Comparison of ENCODE assay signal across 13 cellular contexts in genomic region chr10:123140164-123140982, GRCh38. TPM values are rescaled to one million over a fixed set of nuclear protein-coding genes. Genes with fewer than 3 reads are reported as not detected.
DNase-seq lines count a peak whose midpoint lies in the region; TF ChIP-seq lines count a peak whose summit lies in the region.
"Had no signal": no experiment of that assay in that cellular context is flagged by ENCODE, and none has a peak within 500 bp of the region (broad histone marks: within the 10 kb centered on the region; RNA-seq: fewer than 3 reads in every experiment).

No MANE protein-coding gene starts in this region.

- TF ChIP-seq EP300 in transverse colon (IDR thresholded peaks at IDR 0.05; ENCODE audit: low read depth), result no peak

- H3K4me3 ChIP-seq in iPS-15b (ENCODE audit: low read depth, low read length) (peak overlapping the region; percentile 45), transverse colon (peak overlapping the region in 1 of 4 donors; percentile 5), foreskin fibroblast (ENCODE audit: low read depth in 1 of 2, low read length in 2 of 2) (no peak overlapping the region)

- no peak overlapping the region for H3K9ac ChIP-seq in iPS-15b (ENCODE audit: low read depth, low read length)

- intact Hi-C loops in transverse colon (cut with DNase I; ENCODE audit: low total_unique reads), result no loop called here

- H3K27me3 ChIP-seq in iPS-15b (ENCODE audit: control insufficient read depth, insufficient read depth, low read length) (peaks cover 95% of the 10 kb centered on the region), transverse colon (peaks cover 100% of the 10 kb centered on the region)

- in situ Hi-C loops in transverse colon (cut with MboI; ENCODE audit: low pct_ligation_motif_present in 1 of 4, low pct_unique_long_range_greater_than_20kb in 1 of 4, low sequenced_read_pairs in 3 of 4), result loop anchor here in 1 of 4 donors (25.0 kb wide), 1 partner anchor 422 kb away; no protein-coding TSS in a partner anchor

- no peak overlapping the region for H3K27ac ChIP-seq in transverse colon
- H3K27ac ChIP-seq: stomach had no signal

- H3K9me3 ChIP-seq in iPS-15b (ENCODE audit: control insufficient read depth, insufficient read depth, low read length) (no peaks in the 10 kb centered on the region), transverse colon (no peaks in the 10 kb centered on the region)
- H3K9me3 ChIP-seq: stomach had no signal

- DNase-seq in AG08396 (ENCODE audit: low spot score), result peak; percentile 8
- DNase-seq in ELF-1 (ENCODE audit: low read depth, low spot score), result peak; percentile 55
- peak; percentile 56 for DNase-seq in SW480 (ENCODE audit: low spot score)
- DNase-seq in NCI-H2171 (lab: John Stamatoyannopoulos, UW), result no peak
- no peak for DNase-seq in DMS79 (lab: John Stamatoyannopoulos, UW)
- no peak for DNase-seq in transverse colon
- DNase-seq in foreskin fibroblast, result no peak
- DNase-seq: activated gamma-delta T cell treated with Interleukin-2 at 50 U/mL for 16 hours, GDM1, NCI-H2029 treated with DMSO at 0.1 percent for 48 hours had no signal

- no peak for TF ChIP-seq CTCF in transverse colon (IDR thresholded peaks at IDR 0.05)
- TF ChIP-seq CTCF in foreskin fibroblast (IDR thresholded peaks at IDR 0.05; ENCODE audit: low read depth, low read length), result no peak

- H3K36me3 ChIP-seq in iPS-15b (ENCODE audit: control insufficient read depth, insufficient read depth, low read length) (no peaks in the 10 kb centered on the region), transverse colon (no peaks in the 10 kb centered on the region)
- H3K36me3 ChIP-seq: stomach had no signal

- H3K4me1 ChIP-seq in iPS-15b (ENCODE audit: control insufficient read depth, insufficient read depth, low read length) (peaks cover 4% of the 10 kb centered on the region), transverse colon (peaks cover 13 to 49% (median 31%) of the 10 kb centered on the region in 4 donors)

- TF ChIP-seq POLR2A in transverse colon (IDR thresholded peaks at IDR 0.05), result no peak

- WGBS in transverse colon (ENCODE audit: low coverage in 1 of 2), 2 donors, result 7 to 8% methylated on average over 3 to 43 of the region's 43 CpGs

RNA-seq across cellular contexts. Expression of gene HMX3, which starts 4.6 kb away (rescaled TPM):
- 1 to 10 TPM in 2 of 4 donors, not detected in 2; 1.2 to 1.7 TPM for total RNA-seq in transverse colon
- total RNA-seq: lung microvascular endothelial cell had no signal

RNA-seq across cellular contexts. Expression of gene HMX2, which starts 7.6 kb away (rescaled TPM):
- under 1 TPM in 2 of 4 donors, not detected in 2; 0.41 to 0.64 TPM for total RNA-seq in transverse colon
- total RNA-seq: lung microvascular endothelial cell, stomach had no signal

RNA-seq across cellular contexts. Expression of gene BUB3, which starts 13.8 kb away (rescaled TPM):
- total RNA-seq in transverse colon, result 10 to 100 TPM; 22.1 to 91.1 (median 54.9) TPM

Comparison
In these comparisons a context has a peak if more than half of its experiments do, and no peak if none do; other contexts are left out.
1. DNase-seq: peak in AG08396 (single experiment), ELF-1 (single experiment) and SW480 (single experiment); none in NCI-H2171 (single experiment), DMS79 (single experiment), transverse colon (single experiment) and foreskin fibroblast (0 of 2).